13 cellular contexts compared by ENCODE assay signal in genomic region chr12:104370989-104371870, GRCh38.
DNase-seq lines count a peak whose midpoint lies in the region; ATAC-seq and TF ChIP-seq lines count a peak whose summit lies in the region.
"Had no signal": no experiment of that assay in that cellular context is flagged by ENCODE, and none has a peak within 500 bp of the region (broad histone marks: within the 10 kb centered on the region; RNA-seq: fewer than 3 reads in every experiment).

No MANE protein-coding gene starts in this region.

- H3K27ac ChIP-seq in mesendoderm (ENCODE audit: low read depth, low read length), result no peak overlapping the region
- H3K27ac ChIP-seq in esophagus squamous epithelium, result no peak overlapping the region
- H3K27ac ChIP-seq: cardiac muscle cell, hepatocyte had no signal

- no peak overlapping the region for H3K4me2 ChIP-seq in mesendoderm (ENCODE audit: low read length)
- H3K4me2 ChIP-seq: hepatocyte had no signal

- intact Hi-C loops in esophagus squamous epithelium (cut with DNase I), result no loop called here

- peaks cover 0 to 12% (median 8%) of the 10 kb centered on the region in 3 donors for H3K9me3 ChIP-seq in esophagus squamous epithelium

- H3K23ac ChIP-seq in mesendoderm (ENCODE audit: low read length), result no peak overlapping the region

- ATAC-seq in GM19328 (IDR thresholded peaks at IDR 0.05; ENCODE audit: unreplicated experiment), result no peak
- no peak for ATAC-seq in stimulated activated naive CD8-positive, alpha-beta T cell treated with anti-CD3 and anti-CD28 coated beads, Interleukin-15, amount 100 ng/mL, for 72 hours

- H3K79me1 ChIP-seq in mesendoderm (ENCODE audit: low read length), result no peaks in the 10 kb centered on the region

- H3K36me3 ChIP-seq in mesendoderm (ENCODE audit: control insufficient read depth, insufficient read depth, low read length) (no peaks in the 10 kb centered on the region), esophagus squamous epithelium (no peaks in the 10 kb centered on the region)
- H3K36me3 ChIP-seq: cardiac muscle cell had no signal

- H3K9ac ChIP-seq in mesendoderm (ENCODE audit: low read length), result no peak overlapping the region

- H3K27me3 ChIP-seq in mesendoderm (ENCODE audit: insufficient read depth, low read length, poor library complexity) (no peaks in the 10 kb centered on the region), esophagus squamous epithelium (no peaks in the 10 kb centered on the region)
- H3K27me3 ChIP-seq: cardiac muscle cell, hepatocyte had no signal

- H4K5ac ChIP-seq in mesendoderm (ENCODE audit: low read length), result no peak overlapping the region

- no peaks in the 10 kb centered on the region for H3K27me3 Mint-ChIP-seq in stimulated activated naive CD8-positive, alpha-beta T cell treated with anti-CD3 and anti-CD28 coated beads, Interleukin-15, amount 100 ng/mL, for 72 hours

- H2BK15ac ChIP-seq in mesendoderm (replicated peaks; ENCODE audit: low read depth), result no peak overlapping the region

- peak overlapping the region in 1 of 2 donors; percentile 5 for H3K4me3 Mint-ChIP-seq in stimulated activated naive CD8-positive, alpha-beta T cell treated with anti-CD3 and anti-CD28 coated beads, Interleukin-15, amount 100 ng/mL, for 72 hours

- H2BK5ac ChIP-seq in mesendoderm (ENCODE audit: low read length), result no peak overlapping the region

- H3K4me1 Mint-ChIP-seq in stimulated activated naive CD8-positive, alpha-beta T cell treated with anti-CD3 and anti-CD28 coated beads, Interleukin-15, amount 100 ng/mL, for 72 hours, result peaks cover 19% of the 10 kb centered on the region

- peaks cover 2% of the 10 kb centered on the region for H3K4me1 ChIP-seq in mesendoderm (ENCODE audit: control insufficient read depth, low read depth, low read length)
- no peaks in the 10 kb centered on the region for H3K4me1 ChIP-seq in esophagus squamous epithelium

- no peak for TF ChIP-seq POLR2A in esophagus squamous epithelium (IDR thresholded peaks at IDR 0.05)

- no peaks in the 10 kb centered on the region for H3K79me2 ChIP-seq in mesendoderm (ENCODE audit: control insufficient read depth, insufficient read depth, low read length)
- H3K79me2 ChIP-seq: hepatocyte had no signal

- no peak overlapping the region for H3K18ac ChIP-seq in mesendoderm (ENCODE audit: low read length)

- DNase-seq in Daoy (ENCODE audit: low read depth) (peak; percentile 81), M059J (ENCODE audit: low read depth) (peak; percentile 92), dermis microvascular lymphatic vessel endothelial cell (ENCODE audit: low read depth in 2 of 2) (peak; percentile 74 to 79), mesendoderm (peak; percentile 94), esophagus squamous epithelium (lab: John Stamatoyannopoulos, UW) (no peak), HUDEP-2 (lab: John Stamatoyannopoulos, UW; ENCODE audit: unreplicated experiment in 76 of 76) (no peak)
- DNase-seq in stimulated activated naive CD8-positive, alpha-beta T cell treated with anti-CD3 and anti-CD28 coated beads, Interleukin-15, amount 100 ng/mL, for 72 hours, result no peak
- DNase-seq: DMS79 treated with DMSO at 0.1 percent for 48 hours, NCI-H2227 treated with DMSO at 0.1 percent for 48 hours, nucleus accumbens had no signal

- TF ChIP-seq CTCF in esophagus squamous epithelium (IDR thresholded peaks at IDR 0.05), result no peak

- H3K4me3 ChIP-seq in mesendoderm (ENCODE audit: low read length) (no peak overlapping the region), esophagus squamous epithelium (no peak overlapping the region)
- H3K4me3 ChIP-seq: cardiac muscle cell, hepatocyte had no signal

- H3K27ac Mint-ChIP-seq in stimulated activated naive CD8-positive, alpha-beta T cell treated with anti-CD3 and anti-CD28 coated beads, Interleukin-15, amount 100 ng/mL, for 72 hours, result peak overlapping the region in 1 of 2 donors; percentile 5

- WGBS in mesendoderm (ENCODE audit: extremely low coverage, insufficient coverage, low lambda C conversion rate), result no CpG with 5 or more reads among the region's 16 CpGs
- 48 to 56% methylated on average over 16 of the region's 16 CpGs for WGBS in esophagus squamous epithelium, 2 donors

- no peak overlapping the region for H2BK120ac ChIP-seq in mesendoderm (ENCODE audit: low read depth, low read length)

- H3K4ac ChIP-seq in mesendoderm (ENCODE audit: low read depth, low read length), result no peak overlapping the region

- no peaks in the 10 kb centered on the region for H3K9me3 Mint-ChIP-seq in stimulated activated naive CD8-positive, alpha-beta T cell treated with anti-CD3 and anti-CD28 coated beads, Interleukin-15, amount 100 ng/mL, for 72 hours

- H4K8ac ChIP-seq in mesendoderm (ENCODE audit: low read depth, low read length), result no peak overlapping the region

- H2AK5ac ChIP-seq in mesendoderm (ENCODE audit: low read length), result no peak overlapping the region

- H3K56ac ChIP-seq in mesendoderm (ENCODE audit: low read length), result no peak overlapping the region

Comparison
In these comparisons a context has a peak if more than half of its experiments do, and no peak if none do; other contexts are left out.
1. DNase-seq: peak in Daoy (single experiment), M059J (single experiment), dermis microvascular lymphatic vessel endothelial cell (2 of 2) and mesendoderm (single experiment); none in esophagus squamous epithelium (single experiment), stimulated activated naive CD8-positive, alpha-beta T cell treated with anti-CD3 and anti-CD28 coated beads, Interleukin-15, amount 100 ng/mL, for 72 hours (0 of 2) and HUDEP-2 (0 of 76).